In genomic region chr16:69324013-69324531, GRCh38 we compare ENCODE assay signal across 12 cellular contexts. TPM values are rescaled to one million over a fixed set of nuclear protein-coding genes. Genes with fewer than 3 reads are reported as not detected.
DNase-seq lines count a peak whose midpoint lies in the region; ATAC-seq and TF ChIP-seq lines count a peak whose summit lies in the region.
"Had no signal": no experiment of that assay in that cellular context is flagged by ENCODE, and none has a peak within 500 bp of the region (broad histone marks: within the 10 kb centered on the region; RNA-seq: fewer than 3 reads in every experiment).

No MANE protein-coding gene starts in this region.

- H3K4me1 Mint-ChIP-seq in activated T-cell treated with anti-CD3 and anti-CD28 coated beads, Interleukin-2, amount 50 U/mL, for 72 hours (ENCODE audit: low read depth), result peaks cover 61% of the 10 kb centered on the region
- peaks cover 35% of the 10 kb centered on the region for H3K4me1 Mint-ChIP-seq in activated T-cell treated with anti-CD3 and anti-CD28 coated beads, Interleukin-2, amount 50 U/mL, for 4 hours (ENCODE audit: low read depth)
- H3K4me1 Mint-ChIP-seq in brain, result peaks cover 51% of the 10 kb centered on the region
- peaks cover 15% of the 10 kb centered on the region for H3K4me1 Mint-ChIP-seq in type B pancreatic cell (ENCODE audit: unreplicated experiment)

- TF ChIP-seq CTCF in brain (conservative IDR thresholded peaks at IDR 0.05), result no peak
- no peak for TF ChIP-seq CTCF in type B pancreatic cell (conservative IDR thresholded peaks at IDR 0.05)

- no peak for DNase-seq in activated T-cell treated with anti-CD3 and anti-CD28 coated beads, Interleukin-2, amount 50 U/mL, for 72 hours
- DNase-seq in activated T-cell treated with anti-CD3 and anti-CD28 coated beads, Interleukin-2, amount 50 U/mL, for 4 hours, result no peak
- peak; percentile 89 for DNase-seq in mesenteric fat pad (ENCODE audit: low spot score)
- no peak for DNase-seq in type B pancreatic cell (ENCODE audit: extremely low spot score, unreplicated experiment)
- no peak for DNase-seq in NAMALWA (ENCODE audit: low spot score)
- no peak for DNase-seq in NCI-H345 (lab: John Stamatoyannopoulos, UW)
- DNase-seq: brain microvascular endothelial cell, NCI-H1092 had no signal

- peak overlapping the region; percentile 35 for H3K27ac Mint-ChIP-seq in activated T-cell treated with anti-CD3 and anti-CD28 coated beads, Interleukin-2, amount 50 U/mL, for 72 hours
- H3K27ac Mint-ChIP-seq in brain, result peak overlapping the region in 3 of 5 experiments; percentile 16 to 50 (median 21)
- peak overlapping the region; percentile 31 for H3K27ac Mint-ChIP-seq in type B pancreatic cell

- H3K36me3 Mint-ChIP-seq in activated T-cell treated with anti-CD3 and anti-CD28 coated beads, Interleukin-2, amount 50 U/mL, for 72 hours (ENCODE audit: insufficient read depth in 2 of 2), result peaks cover 11 to 23% of the 10 kb centered on the region in 2 donors
- H3K36me3 Mint-ChIP-seq in activated T-cell treated with anti-CD3 and anti-CD28 coated beads, Interleukin-2, amount 50 U/mL, for 4 hours (ENCODE audit: insufficient read depth), result peaks cover 30% of the 10 kb centered on the region
- H3K36me3 Mint-ChIP-seq in brain (peaks cover 76% of the 10 kb centered on the region), type B pancreatic cell (peaks cover 16% of the 10 kb centered on the region)

- H3K9me3 Mint-ChIP-seq in activated T-cell treated with anti-CD3 and anti-CD28 coated beads, Interleukin-2, amount 50 U/mL, for 72 hours, result no peaks in the 10 kb centered on the region
- H3K9me3 Mint-ChIP-seq in activated T-cell treated with anti-CD3 and anti-CD28 coated beads, Interleukin-2, amount 50 U/mL, for 4 hours, result no peaks in the 10 kb centered on the region
- H3K9me3 Mint-ChIP-seq in brain (no peaks in the 10 kb centered on the region), type B pancreatic cell (no peaks in the 10 kb centered on the region)

- H3K4me3 Mint-ChIP-seq in activated T-cell treated with anti-CD3 and anti-CD28 coated beads, Interleukin-2, amount 50 U/mL, for 72 hours, result peak overlapping the region in 1 of 2 donors; percentile 5
- H3K4me3 Mint-ChIP-seq in activated T-cell treated with anti-CD3 and anti-CD28 coated beads, Interleukin-2, amount 50 U/mL, for 4 hours, result no peak overlapping the region
- H3K4me3 Mint-ChIP-seq in brain, result no peak overlapping the region
- no peak overlapping the region for H3K4me3 Mint-ChIP-seq in type B pancreatic cell

- no peak for ATAC-seq in activated T-cell treated with anti-CD3 and anti-CD28 coated beads, Interleukin-2, amount 50 U/mL, for 72 hours (replicated peaks in 1 of 2)
- no peak for ATAC-seq in activated T-cell treated with anti-CD3 and anti-CD28 coated beads, Interleukin-2, amount 50 U/mL, for 4 hours
- ATAC-seq in GM19023 (IDR thresholded peaks at IDR 0.05; ENCODE audit: unreplicated experiment), result no peak

- no peaks in the 10 kb centered on the region for H3K27me3 Mint-ChIP-seq in activated T-cell treated with anti-CD3 and anti-CD28 coated beads, Interleukin-2, amount 50 U/mL, for 72 hours (ENCODE audit: low read depth)
- no peaks in the 10 kb centered on the region for H3K27me3 Mint-ChIP-seq in activated T-cell treated with anti-CD3 and anti-CD28 coated beads, Interleukin-2, amount 50 U/mL, for 4 hours (ENCODE audit: low read depth)
- H3K27me3 Mint-ChIP-seq in brain (no peaks in the 10 kb centered on the region), type B pancreatic cell (no peaks in the 10 kb centered on the region)

RNA-seq across cellular contexts. Expression of gene PDF, which starts 6.3 kb away (rescaled TPM):
- total RNA-seq in activated T-cell treated with anti-CD3 and anti-CD28 coated beads, Interleukin-2, amount 50 U/mL, for 72 hours, result 10 to 100 TPM in 1 of 2 donors, 1 to 10 TPM in 1; 9.9 to 10.1 TPM
- total RNA-seq in activated T-cell treated with anti-CD3 and anti-CD28 coated beads, Interleukin-2, amount 50 U/mL, for 4 hours, result 10 to 100 TPM; 38.2 to 46.7 (median 43.4) TPM
- 7.8 TPM for polyA plus RNA-seq in brain (ENCODE audit: insufficient read depth, low read depth, low replicate concordance)
- total RNA-seq in mesenteric fat pad (14.8 TPM), type B pancreatic cell (ENCODE audit: low replicate concordance) (14.6 and 19.0 TPM in 2 replicates)

RNA-seq across cellular contexts. Expression of gene VPS4A, which starts 12.9 kb away (rescaled TPM):
- 10 to 100 TPM; 41.1 to 45.3 TPM for total RNA-seq in activated T-cell treated with anti-CD3 and anti-CD28 coated beads, Interleukin-2, amount 50 U/mL, for 72 hours
- 10 to 100 TPM; 41.5 to 45.8 (median 44.1) TPM for total RNA-seq in activated T-cell treated with anti-CD3 and anti-CD28 coated beads, Interleukin-2, amount 50 U/mL, for 4 hours
- polyA plus RNA-seq in brain (ENCODE audit: insufficient read depth, low read depth, low replicate concordance), result 65.3 TPM
- total RNA-seq in mesenteric fat pad (36.3 TPM), type B pancreatic cell (ENCODE audit: low replicate concordance) (23.2 and 31.2 TPM in 2 replicates)

RNA-seq across cellular contexts. Expression of gene COG8, which starts 15.3 kb away (rescaled TPM):
- total RNA-seq in activated T-cell treated with anti-CD3 and anti-CD28 coated beads, Interleukin-2, amount 50 U/mL, for 72 hours, result 10 to 100 TPM; 33.2 to 38.3 TPM
- 10 to 100 TPM; 34.6 to 47.0 (median 43.1) TPM for total RNA-seq in activated T-cell treated with anti-CD3 and anti-CD28 coated beads, Interleukin-2, amount 50 U/mL, for 4 hours
- polyA plus RNA-seq in brain (ENCODE audit: insufficient read depth, low read depth, low replicate concordance), result 44.5 TPM
- total RNA-seq in mesenteric fat pad, result 25.0 TPM
- 42.5 and 57.3 TPM in 2 replicates for total RNA-seq in type B pancreatic cell (ENCODE audit: low replicate concordance)

RNA-seq across cellular contexts. Expression of gene NIP7, which starts 15.5 kb away (rescaled TPM):
- 10 to 100 TPM; 30.8 to 32.2 TPM for total RNA-seq in activated T-cell treated with anti-CD3 and anti-CD28 coated beads, Interleukin-2, amount 50 U/mL, for 72 hours
- 100 to 1,000 TPM; 129 to 136 (median 132) TPM for total RNA-seq in activated T-cell treated with anti-CD3 and anti-CD28 coated beads, Interleukin-2, amount 50 U/mL, for 4 hours
- 9.3 TPM for polyA plus RNA-seq in brain (ENCODE audit: insufficient read depth, low read depth, low replicate concordance)
- 32.8 TPM for total RNA-seq in mesenteric fat pad
- 30.2 and 33.2 TPM in 2 replicates for total RNA-seq in type B pancreatic cell (ENCODE audit: low replicate concordance)

RNA-seq across cellular contexts. Expression of gene TMED6, which starts 27.5 kb away (rescaled TPM):
- 1 to 10 TPM; 3.3 to 3.7 TPM for total RNA-seq in activated T-cell treated with anti-CD3 and anti-CD28 coated beads, Interleukin-2, amount 50 U/mL, for 72 hours
- 1 to 10 TPM in 2 of 3 donors, under 1 TPM in 1; 0.90 to 1.5 (median 1.1) TPM for total RNA-seq in activated T-cell treated with anti-CD3 and anti-CD28 coated beads, Interleukin-2, amount 50 U/mL, for 4 hours
- polyA plus RNA-seq in brain (ENCODE audit: insufficient read depth, low read depth, low replicate concordance), result not detected
- 1.2 TPM for total RNA-seq in mesenteric fat pad
- total RNA-seq in type B pancreatic cell (ENCODE audit: low replicate concordance), result 1.7 and 5.3 TPM in 2 replicates
- total RNA-seq: renal cortical epithelial cell had no signal
- polyA plus RNA-seq: BJ had no signal
